Comparison of ENCODE assay signal across 1 cellular context in genomic region chr10:115094605-115095004, GRCh38.
TF ChIP-seq lines count a peak whose summit lies in the region.

No MANE protein-coding gene starts in this region.

TF ChIP-seq in GM23338, 12 proteins besides CTCF, POLR2A, EP300 and RAD21 (continued from another document):
- TF ChIP-seq ZNF462 (CRISPR knock-in tag; IDR thresholded peaks at IDR 0.05) (no peak), ZNF331 (CRISPR knock-in tag; IDR thresholded peaks at IDR 0.05; ENCODE audit: low read depth) (no peak), NANOG (IDR thresholded peaks at IDR 0.05; ENCODE audit: borderline replicate concordance) (no peak), REST (IDR thresholded peaks at IDR 0.05; ENCODE audit: unreplicated experiment) (no peak)
